ENCODE assay signal across 27 cellular contexts in genomic region chr13:51096131-51096530, GRCh38. TPM values are rescaled to one million over a fixed set of nuclear protein-coding genes. Genes with fewer than 3 reads are reported as not detected.
DNase-seq lines count a peak whose midpoint lies in the region; ATAC-seq, FAIRE-seq and TF ChIP-seq lines count a peak whose summit lies in the region.
"Had no signal": no experiment of that assay in that cellular context is flagged by ENCODE, and none has a peak within 500 bp of the region (broad histone marks: within the 10 kb centered on the region; RNA-seq: fewer than 3 reads in every experiment).

No MANE protein-coding gene starts in this region.

- 86% methylated on average over 1 of the region's 1 CpG; no CpG with 5 or more reads in 1 of the 2 experiments for WGBS in H1 (ENCODE audit: extremely low coverage in 1 of 2, insufficient coverage in 1 of 2, insufficient read length in 1 of 2, insufficient replicate concordance in 2 of 2, low coverage in 1 of 2, low lambda C conversion rate in 2 of 2, missing lambda C conversion rate in 1 of 2), 2 experiments
- 77% methylated on average over 1 of the region's 1 CpG for WGBS in right cardiac atrium

- H4K20me1 ChIP-seq in GM23338 (replicated peaks; ENCODE audit: insufficient read depth) = no peaks in the 10 kb centered on the region
- no peaks in the 10 kb centered on the region for H4K20me1 ChIP-seq in H1 (replicated peaks in 1 of 2; ENCODE audit: control insufficient read depth in 1 of 2, insufficient read depth in 2 of 2, low read length in 2 of 2)
- H4K20me1 ChIP-seq: BLaER1 had no signal

- H3K9me3 ChIP-seq in H1 (ENCODE audit: insufficient read depth in 2 of 2, low read depth in 1 of 2, low read length in 1 of 2) (no peaks in the 10 kb centered on the region), right cardiac atrium (ENCODE audit: control insufficient read depth, low read length) (no peaks in the 10 kb centered on the region)
- no peaks in the 10 kb centered on the region for H3K9me3 ChIP-seq in CD4-positive, alpha-beta T cell (ENCODE audit: control insufficient read depth, low read length)
- H3K9me3 ChIP-seq: BE2C, BLaER1, Caco-2 had no signal

- no peak for ATAC-seq in GM23338
- ATAC-seq in CD4-positive, alpha-beta T cell (ENCODE audit: poor library complexity) = no peak
- ATAC-seq in right cardiac atrium = no peak
- ATAC-seq: CD8-positive, alpha-beta T cell had no signal

- H2BK5ac ChIP-seq in H1 (ENCODE audit: low read depth, low read length) = no peak overlapping the region

- H3K79me1 ChIP-seq in H1 (ENCODE audit: low read depth, low read length) = no peaks in the 10 kb centered on the region

- no peak overlapping the region for H3K14ac ChIP-seq in H1 (ENCODE audit: insufficient read length)

- intact Hi-C loops in CD4-positive, alpha-beta T cell (cut with DNase I, micrococcal nuclease) = no loop called here
- intact Hi-C loops in right cardiac atrium (cut with DNase I) = no loop called here

- peak; percentile 11 for DNase-seq in GM23338 (ENCODE audit: low spot score)
- DNase-seq in H1 (ENCODE audit: low read depth in 1 of 2, low spot score in 2 of 2) = peak in 1 of 2 experiments; percentile 22
- DNase-seq in glutamatergic neuron = peak; percentile 41
- peak; percentile 13 for DNase-seq in nephron progenitor cell
- DNase-seq in mesenteric fat pad (ENCODE audit: low spot score) = no peak
- DNase-seq in dermis blood vessel endothelial cell = no peak
- no peak for DNase-seq in CD4-positive, alpha-beta T cell
- DNase-seq in right cardiac atrium = no peak
- DNase-seq: 8988T; ACHN; BE2C; C1 segment of cervical spinal cord; Caco-2; Calu3; CD4-positive, CD25-positive, alpha-beta regulatory T cell; CD8-positive, alpha-beta T cell; DMS79 treated with DMSO at 0.1 percent for 48 hours; GF-D8 had no signal

- peaks cover 23% of the 10 kb centered on the region for H3K4me1 Mint-ChIP-seq in GM23338
- no peaks in the 10 kb centered on the region for H3K4me1 Mint-ChIP-seq in glutamatergic neuron (ENCODE audit: low read depth, unreplicated experiment)
- H3K4me1 Mint-ChIP-seq in nephron progenitor cell = peaks cover 15% of the 10 kb centered on the region
- H3K4me1 Mint-ChIP-seq in CD4-positive, alpha-beta T cell (ENCODE audit: low read depth) = no peaks in the 10 kb centered on the region
- H3K4me1 Mint-ChIP-seq: CD14-positive monocyte; CD4-positive, CD25-positive, alpha-beta regulatory T cell had no signal

- H4K91ac ChIP-seq in H1 (replicated peaks; ENCODE audit: insufficient read length, low read length) = no peak overlapping the region

- no peak overlapping the region for H3K18ac ChIP-seq in H1 (ENCODE audit: extremely low read depth, low read length)

- H3K9me3 Mint-ChIP-seq in GM23338 (no peaks in the 10 kb centered on the region; the same call in 2 of the 3 replicates), glutamatergic neuron (ENCODE audit: unreplicated experiment) (no peaks in the 10 kb centered on the region), nephron progenitor cell (peaks cover 12% of the 10 kb centered on the region)
- no peaks in the 10 kb centered on the region for H3K9me3 Mint-ChIP-seq in CD4-positive, alpha-beta T cell
- H3K9me3 Mint-ChIP-seq: CD4-positive, CD25-positive, alpha-beta regulatory T cell; CD8-positive, alpha-beta T cell had no signal

- H2BK15ac ChIP-seq in H1 (ENCODE audit: low read length) = no peak overlapping the region; the same call in 1 of the 2 replicates

- H2AFZ ChIP-seq in GM23338 = no peak overlapping the region
- no peak overlapping the region for H2AFZ ChIP-seq in H1 (ENCODE audit: low read length)

- CTCF ChIA-PET in H1 (lab: Charles Lee; ENCODE audit: partially characterized antibody) = interaction anchor here (1.3 kb wide), 1 partner anchor 11 kb away, joined by 3 read pairs; no protein-coding TSS in a partner anchor
- CTCF ChIA-PET in CD4-positive, alpha-beta T cell (lab: Charles Lee) = no interaction called here

- no peak overlapping the region for H3K56ac ChIP-seq in H1 (replicated peaks; ENCODE audit: insufficient read length, low read depth, low read length)

- peaks cover 6% of the 10 kb centered on the region; the same call in 2 of the 3 replicates for H3K36me3 Mint-ChIP-seq in GM23338 (ENCODE audit: low read depth)
- no peaks in the 10 kb centered on the region for H3K36me3 Mint-ChIP-seq in glutamatergic neuron (ENCODE audit: unreplicated experiment)
- H3K36me3 Mint-ChIP-seq in nephron progenitor cell (ENCODE audit: low read depth) = no peaks in the 10 kb centered on the region
- H3K36me3 Mint-ChIP-seq in CD4-positive, alpha-beta T cell (ENCODE audit: low read depth) = no peaks in the 10 kb centered on the region
- H3K36me3 Mint-ChIP-seq: CD14-positive monocyte; CD4-positive, CD25-positive, alpha-beta regulatory T cell; CD8-positive, alpha-beta T cell had no signal

- H3K4me2 ChIP-seq in GM23338 = no peak overlapping the region
- no peak overlapping the region for H3K4me2 ChIP-seq in H1 (ENCODE audit: insufficient read depth in 1 of 2, low read depth in 2 of 2, low read length in 2 of 2)
- H3K4me2 ChIP-seq: BLaER1 had no signal

- no peak for TF ChIP-seq RAD21 in H1 (IDR thresholded peaks at IDR 0.05 in 1 of 2, conservative IDR thresholded peaks at IDR 0.05 in 1 of 2; ENCODE audit: low read depth in 2 of 2, low read length in 2 of 2)

- no peak overlapping the region for H3K4ac ChIP-seq in H1 (replicated peaks; ENCODE audit: insufficient read length, low read depth, low read length)

- H3K27ac ChIP-seq in GM23338 (ENCODE audit: low read depth) (no peak overlapping the region), H1 (ENCODE audit: low read depth, low read length) (no peak overlapping the region), right cardiac atrium (ENCODE audit: low read length) (no peak overlapping the region)
- no peak overlapping the region for H3K27ac ChIP-seq in CD4-positive, alpha-beta T cell (ENCODE audit: low read depth, low read length)
- H3K27ac ChIP-seq: BLaER1 had no signal

- TF ChIP-seq CTCF in GM23338 (conservative IDR thresholded peaks at IDR 0.05; ENCODE audit: low read depth in 2 of 2) (no peak), H1 (IDR thresholded peaks at IDR 0.05; ENCODE audit: control extremely low read depth in 1 of 3, insufficient read depth in 1 of 3, low read depth in 1 of 3, low read length in 3 of 3) (no peak), glutamatergic neuron (IDR thresholded peaks at IDR 0.05; ENCODE audit: partially characterized antibody, unreplicated experiment) (no peak), nephron progenitor cell (IDR thresholded peaks at IDR 0.05) (no peak)
- TF ChIP-seq CTCF in CD4-positive, alpha-beta T cell (IDR thresholded peaks at IDR 0.05) = no peak

- no peak overlapping the region for H4K8ac ChIP-seq in H1 (ENCODE audit: extremely low read depth, insufficient read depth, low read length)

- H2BK120ac ChIP-seq in H1 (replicated peaks; ENCODE audit: low read depth, low read length) = no peak overlapping the region

- H3K27me3 Mint-ChIP-seq in GM23338 (ENCODE audit: insufficient read depth, low read depth, poor library complexity) (no peaks in the 10 kb centered on the region), glutamatergic neuron (ENCODE audit: unreplicated experiment) (no peaks in the 10 kb centered on the region), nephron progenitor cell (ENCODE audit: low read depth, poor library complexity) (no peaks in the 10 kb centered on the region)
- peaks cover 15% of the 10 kb centered on the region for H3K27me3 Mint-ChIP-seq in CD4-positive, alpha-beta T cell

- H3K9me2 ChIP-seq in GM23338 (ENCODE audit: insufficient read depth) = no peaks in the 10 kb centered on the region

- no peak overlapping the region for H4K5ac ChIP-seq in H1 (ENCODE audit: insufficient read length, low read depth, low read length)

- peak overlapping the region; percentile 93 for H2BK12ac ChIP-seq in H1 (ENCODE audit: low read depth, low read length)

- H3K27me3 ChIP-seq in GM23338 (ENCODE audit: insufficient read depth) = no peaks in the 10 kb centered on the region
- no peaks in the 10 kb centered on the region for H3K27me3 ChIP-seq in H1 (replicated peaks in 1 of 4; ENCODE audit: control insufficient read depth in 3 of 4, extremely low read depth in 1 of 4, insufficient read depth in 3 of 4, low read length in 3 of 4)
- no peaks in the 10 kb centered on the region for H3K27me3 ChIP-seq in CD4-positive, alpha-beta T cell (ENCODE audit: control insufficient read depth, insufficient read depth, low read length)
- H3K27me3 ChIP-seq in right cardiac atrium (ENCODE audit: control insufficient read depth, insufficient read depth) = peaks cover 2% of the 10 kb centered on the region
- H3K27me3 ChIP-seq: BE2C, BLaER1 had no signal

- H2AK5ac ChIP-seq in H1 (ENCODE audit: low read depth, low read length) = no peak overlapping the region; the same call in 1 of the 2 replicates

- H3K4me3 ChIP-seq in GM23338 (no peak overlapping the region), H1 (ENCODE audit: extremely low read depth in 1 of 4, insufficient read depth in 2 of 4, low read depth in 3 of 4, low read length in 4 of 4) (no peak overlapping the region), right cardiac atrium (ENCODE audit: low read length) (no peak overlapping the region)
- H3K4me3 ChIP-seq: BLaER1 had no signal

- H2BK20ac ChIP-seq in H1 (ENCODE audit: low read length) = no peak overlapping the region

- POLR2A ChIA-PET in H1 (lab: Charles Lee; ENCODE audit: partially characterized antibody) = interaction anchor here (1.0 kb wide), 1 partner anchor 25 kb away, joined by 3 read pairs; no protein-coding TSS in a partner anchor
- POLR2A ChIA-PET in CD4-positive, alpha-beta T cell (lab: Charles Lee) = no interaction called here

- no peak overlapping the region for H3K27ac Mint-ChIP-seq in GM23338
- H3K27ac Mint-ChIP-seq in glutamatergic neuron (ENCODE audit: unreplicated experiment) = no peak overlapping the region
- peak overlapping the region; percentile 68 for H3K27ac Mint-ChIP-seq in nephron progenitor cell
- H3K27ac Mint-ChIP-seq in CD4-positive, alpha-beta T cell = no peak overlapping the region
- H3K27ac Mint-ChIP-seq: CD14-positive monocyte; CD4-positive, CD25-positive, alpha-beta regulatory T cell; CD8-positive, alpha-beta T cell had no signal

- H3K23me2 ChIP-seq in H1 (ENCODE audit: low read depth, low read length) = no peaks in the 10 kb centered on the region

- no peak overlapping the region for H3K23ac ChIP-seq in H1 (ENCODE audit: insufficient read length)

- TF ChIP-seq EP300 in H1 (IDR thresholded peaks at IDR 0.05; ENCODE audit: borderline replicate concordance in 1 of 2, low read depth in 2 of 2, low read length in 2 of 2) = no peak

- no peaks in the 10 kb centered on the region for H3F3A ChIP-seq in GM23338 (replicated peaks; ENCODE audit: low read depth)

- H3K4me3 Mint-ChIP-seq in GM23338 (no peak overlapping the region), glutamatergic neuron (ENCODE audit: unreplicated experiment) (no peak overlapping the region), nephron progenitor cell (no peak overlapping the region)
- H3K4me3 Mint-ChIP-seq in CD4-positive, alpha-beta T cell = no peak overlapping the region
- H3K4me3 Mint-ChIP-seq: CD14-positive monocyte; CD4-positive, CD25-positive, alpha-beta regulatory T cell; CD8-positive, alpha-beta T cell had no signal

- H3K9ac ChIP-seq in H1 (replicated peaks in 1 of 4; ENCODE audit: extremely low read depth in 1 of 4, low read depth in 3 of 4, low read length in 3 of 4) = no peak overlapping the region
- H3K9ac ChIP-seq: BLaER1 had no signal

- no peak for TF ChIP-seq POLR2A in H1 (IDR thresholded peaks at IDR 0.05; ENCODE audit: control extremely low read depth in 1 of 2, low read depth in 2 of 2, low read length in 2 of 2)

- FAIRE-seq in H1 (lab: Jason Lieb, UNC) = peak; percentile 60
- FAIRE-seq: A204.1, D721Med, G401.6, GM12891, GM19239 had no signal

- no peaks in the 10 kb centered on the region for H3K36me3 ChIP-seq in GM23338 (ENCODE audit: insufficient read depth)
- no peaks in the 10 kb centered on the region for H3K36me3 ChIP-seq in H1 (ENCODE audit: control insufficient read depth in 2 of 4, insufficient read depth in 4 of 4, low read length in 3 of 4)
- H3K36me3 ChIP-seq: BE2C, BLaER1 had no signal

- H3K79me2 ChIP-seq in GM23338 (replicated peaks; ENCODE audit: insufficient read depth) = no peaks in the 10 kb centered on the region
- no peaks in the 10 kb centered on the region for H3K79me2 ChIP-seq in H1 (ENCODE audit: control insufficient read depth in 1 of 2, insufficient read depth in 2 of 2, low read length in 2 of 2)

- peaks cover 11% of the 10 kb centered on the region; the same call in 1 of the 2 replicates for H3K4me1 ChIP-seq in GM23338 (ENCODE audit: insufficient read depth)
- H3K4me1 ChIP-seq in H1 (replicated peaks in 1 of 4; ENCODE audit: control insufficient read depth in 3 of 4, insufficient read depth in 4 of 4, low read length in 3 of 4) = peaks cover 0 to 15% (median 4%) of the 10 kb centered on the region in 4 experiments; a peak in 3 of 7 replicates
- H3K4me1 ChIP-seq in right cardiac atrium (ENCODE audit: control insufficient read depth, insufficient read depth, low read length) = peaks cover 2% of the 10 kb centered on the region
- H3K4me1 ChIP-seq: BE2C, BLaER1, Caco-2 had no signal

RNA-seq across cellular contexts. Expression of gene C13orf42, which starts 14.9 kb away (rescaled TPM):
- 9.4 and 24.5 TPM in 2 replicates for total RNA-seq in GM23338 (2014; rRNA removed; shearing (Covaris generic))
- 94.4 and 96.5 TPM in 2 replicates for polyA plus RNA-seq in GM23338 (2016; fragmentation: Nextera tagmentation; extraction: Ambion mirVana)
- 9.9 and 11.7 TPM in 2 replicates for total RNA-seq in H1 (2021; fragmentation: NEBNext Ultra II Directional; extraction: Animal tissue kit (Norgen Biotek cat#: 25700))
- polyA plus RNA-seq in H1 (2011; rRNA removed) = 10.1 and 11.5 TPM in 2 replicates
- 9.9 TPM for polyA plus RNA-seq in H1 (2011; cell fraction: cytosol; rRNA removed)
- 17.5 TPM for polyA plus RNA-seq in H1 (2011; cell fraction: nucleus; rRNA removed)
- 18.1 to 63.8 TPM (median 38.1 TPM) in 4 replicates for polyA plus RNA-seq in H1 (2012, experiment 1 of 2)
- polyA plus RNA-seq in H1 (2012, experiment 2 of 2) = 2.1 TPM
- 5.8 TPM for polyA plus RNA-seq in H1 (2013, experiment 1 of 2)
- 5.4 TPM for polyA plus RNA-seq in H1 (2013, experiment 2 of 2)
- 16.0 and 16.1 TPM in 2 replicates for polyA minus RNA-seq in H1 (2011; rRNA and poly(A)+ RNA removed)
- polyA minus RNA-seq in H1 (2011; cell fraction: cytosol; rRNA and poly(A)+ RNA removed) = 7.6 TPM
- polyA minus RNA-seq in H1 (2011; cell fraction: nucleus; rRNA and poly(A)+ RNA removed) = 10.0 TPM
- total RNA-seq in glutamatergic neuron (ENCODE audit: unreplicated experiment) = not detected
- not detected for total RNA-seq in mesenteric fat pad
- not detected in 2 replicates for total RNA-seq in dermis blood vessel endothelial cell
- total RNA-seq in CD4-positive, alpha-beta T cell = not detected
- total RNA-seq in right cardiac atrium = not detected
- not detected for polyA plus RNA-seq in right cardiac atrium
- total RNA-seq: A673; Caco-2; Calu3; CD4-positive, CD25-positive, alpha-beta regulatory T cell; CD8-positive, alpha-beta T cell had no signal
- polyA plus RNA-seq: AG04450; CD14-positive monocyte; CD4-positive, CD25-positive, alpha-beta regulatory T cell had no signal

Comparison
In these comparisons a context has a peak if more than half of its experiments do, and no peak if none do; other contexts are left out.
1. DNase-seq: peak in GM23338 (single experiment), glutamatergic neuron (single experiment) and nephron progenitor cell (single experiment); none in mesenteric fat pad (single experiment), dermis blood vessel endothelial cell (single experiment), CD4-positive, alpha-beta T cell (0 of 10) and right cardiac atrium (0 of 3).